In genomic region chr20:23484081-23484480, GRCh38 we compare ENCODE assay signal across 26 cellular contexts. TPM values are rescaled to one million over a fixed set of nuclear protein-coding genes. Genes with fewer than 3 reads are reported as not detected.
"Had no signal": no experiment of that assay in that cellular context is flagged by ENCODE, and none has a peak within 500 bp of the region (broad histone marks: within the 10 kb centered on the region; RNA-seq: fewer than 3 reads in every experiment).

No MANE protein-coding gene starts in this region.

- ATAC-seq: effector memory CD8-positive, alpha-beta T cell; left ventricle myocardium superior; right cardiac atrium had no signal

- DNase-seq: activated CD4-positive, alpha-beta T cell treated with anti-CD3 and anti-CD28 coated beads, Interleukin-2, amount 50 U/mL, for 1 hour; activated CD4-positive, CD25-positive, alpha-beta regulatory T cell treated with anti-CD3 and anti-CD28 coated beads, Interleukin-2, amount 50 U/mL, for 72 hours; activated naive CD4-positive, alpha-beta T cell; activated naive CD8-positive, alpha-beta T cell treated with anti-CD3 and anti-CD28 coated beads for 36 hours; activated T-cell treated with anti-CD3 and anti-CD28 coated beads, Interleukin-2, amount 50 U/mL, for 1 hour; effector memory CD8-positive, alpha-beta T cell; glutamatergic neuron; hippocampal formation; left ventricle myocardium superior; nucleus accumbens; right cardiac atrium; stimulated activated CD4-positive, alpha-beta T cell treated with anti-CD3 and anti-CD28 coated beads, Interleukin-4, amount 100 ng/mL, for 4 hours; tibial artery; WERI-Rb-1 had no signal

- H3K9ac ChIP-seq: parathyroid adenoma had no signal

- H3K27ac ChIP-seq: esophagus muscularis mucosa, parathyroid adenoma, tibial artery, WERI-Rb-1 had no signal

- H3K79me2 ChIP-seq: parathyroid adenoma had no signal

- H3K4me3 Mint-ChIP-seq: activated naive CD8-positive, alpha-beta T cell treated with anti-CD3 and anti-CD28 coated beads for 36 hours; central memory CD8-positive, alpha-beta T cell; effector memory CD8-positive, alpha-beta T cell; stimulated activated naive CD8-positive, alpha-beta T cell treated with anti-CD3 and anti-CD28 coated beads, Interleukin-15, Interleukin-2, amounts not matched to agents 100 ng/mL and 50 ng/mL, for 24 hours had no signal

- H3K9me3 ChIP-seq: esophagus muscularis mucosa, tibial artery had no signal

- H3K27me3 Mint-ChIP-seq: activated naive CD8-positive, alpha-beta T cell treated with anti-CD3 and anti-CD28 coated beads for 36 hours; central memory CD8-positive, alpha-beta T cell; stimulated activated naive CD8-positive, alpha-beta T cell treated with anti-CD3 and anti-CD28 coated beads, Interleukin-15, Interleukin-2, amounts not matched to agents 100 ng/mL and 50 ng/mL, for 24 hours had no signal

- H3K36me3 Mint-ChIP-seq: activated naive CD8-positive, alpha-beta T cell treated with anti-CD3 and anti-CD28 coated beads for 36 hours had no signal

- H3K9me3 Mint-ChIP-seq: activated naive CD8-positive, alpha-beta T cell treated with anti-CD3 and anti-CD28 coated beads for 36 hours; central memory CD8-positive, alpha-beta T cell; effector memory CD8-positive, alpha-beta T cell; stimulated activated naive CD8-positive, alpha-beta T cell treated with anti-CD3 and anti-CD28 coated beads, Interleukin-15, Interleukin-2, amounts not matched to agents 100 ng/mL and 50 ng/mL, for 24 hours had no signal

- H3K4me1 ChIP-seq: esophagus muscularis mucosa, parathyroid adenoma, tibial artery had no signal

- H3K4me1 Mint-ChIP-seq: activated naive CD8-positive, alpha-beta T cell treated with anti-CD3 and anti-CD28 coated beads for 36 hours; central memory CD8-positive, alpha-beta T cell had no signal

- H3K4me3 ChIP-seq: esophagus muscularis mucosa, tibial artery had no signal

- H3K36me3 ChIP-seq: esophagus muscularis mucosa, tibial artery, WERI-Rb-1 had no signal

- H2AFZ ChIP-seq: parathyroid adenoma had no signal

- H3K27me3 ChIP-seq: esophagus muscularis mucosa, tibial artery had no signal

- H3K27ac Mint-ChIP-seq: activated naive CD8-positive, alpha-beta T cell treated with anti-CD3 and anti-CD28 coated beads for 36 hours; stimulated activated naive CD8-positive, alpha-beta T cell treated with anti-CD3 and anti-CD28 coated beads, Interleukin-15, Interleukin-2, amounts not matched to agents 100 ng/mL and 50 ng/mL, for 24 hours had no signal

RNA-seq across cellular contexts. Expression of gene CST8, which starts 6.8 kb away (rescaled TPM):
- total RNA-seq: activated naive CD8-positive, alpha-beta T cell treated with anti-CD3 and anti-CD28 coated beads for 36 hours; astrocyte; dermis microvascular lymphatic vessel endothelial cell; esophagus muscularis mucosa; frontal cortex; left ventricle myocardium superior; mononuclear cell; myocyte; pulmonary artery endothelial cell; right cardiac atrium; urinary bladder had no signal
- polyA plus RNA-seq: neural cell, right cardiac atrium, urinary bladder had no signal

RNA-seq across cellular contexts. Expression of gene CST11, which starts 31.4 kb away (rescaled TPM):
- total RNA-seq: activated naive CD8-positive, alpha-beta T cell treated with anti-CD3 and anti-CD28 coated beads for 36 hours; astrocyte; dermis microvascular lymphatic vessel endothelial cell; esophagus muscularis mucosa; frontal cortex; left ventricle myocardium superior; mononuclear cell; myocyte; pulmonary artery endothelial cell; right cardiac atrium; urinary bladder had no signal
- polyA plus RNA-seq: neural cell, right cardiac atrium, urinary bladder had no signal

RNA-seq across cellular contexts. Expression of gene CSTL1, which starts 44.6 kb away (rescaled TPM):
- total RNA-seq: activated naive CD8-positive, alpha-beta T cell treated with anti-CD3 and anti-CD28 coated beads for 36 hours; astrocyte; dermis microvascular lymphatic vessel endothelial cell; esophagus muscularis mucosa; frontal cortex; left ventricle myocardium superior; mononuclear cell; myocyte; pulmonary artery endothelial cell; right cardiac atrium; urinary bladder had no signal
- polyA plus RNA-seq: neural cell, right cardiac atrium, urinary bladder had no signal
